1 cellular context compared by ENCODE assay signal in the genomic region with DNA sequence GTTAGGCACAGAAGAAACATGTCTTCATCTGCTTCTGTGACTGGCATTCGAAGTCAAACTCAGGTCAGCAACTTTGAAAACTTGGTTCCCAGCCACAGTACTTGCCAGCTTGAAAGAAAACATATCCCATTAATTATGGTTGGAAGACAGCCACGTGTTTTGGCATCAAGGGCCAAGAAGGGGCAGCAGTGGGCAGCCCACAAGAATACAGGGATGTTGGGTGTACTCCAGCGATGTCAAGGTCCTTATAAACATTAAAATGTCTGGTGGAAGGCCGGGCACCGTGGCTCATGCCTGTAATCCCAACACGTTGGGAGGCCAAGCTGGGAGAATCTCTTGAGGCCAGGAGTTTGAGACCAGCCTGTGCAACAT.
TF ChIP-seq lines count a peak whose summit lies in the region.

No MANE protein-coding gene starts in this region.

TF ChIP-seq in SK-N-SH treated with all-trans-retinoic acid at 6 μM for 48 hours, 23 proteins besides CTCF, POLR2A, EP300 and RAD21 (continued from another document):
- TF ChIP-seq, protein P1, sequence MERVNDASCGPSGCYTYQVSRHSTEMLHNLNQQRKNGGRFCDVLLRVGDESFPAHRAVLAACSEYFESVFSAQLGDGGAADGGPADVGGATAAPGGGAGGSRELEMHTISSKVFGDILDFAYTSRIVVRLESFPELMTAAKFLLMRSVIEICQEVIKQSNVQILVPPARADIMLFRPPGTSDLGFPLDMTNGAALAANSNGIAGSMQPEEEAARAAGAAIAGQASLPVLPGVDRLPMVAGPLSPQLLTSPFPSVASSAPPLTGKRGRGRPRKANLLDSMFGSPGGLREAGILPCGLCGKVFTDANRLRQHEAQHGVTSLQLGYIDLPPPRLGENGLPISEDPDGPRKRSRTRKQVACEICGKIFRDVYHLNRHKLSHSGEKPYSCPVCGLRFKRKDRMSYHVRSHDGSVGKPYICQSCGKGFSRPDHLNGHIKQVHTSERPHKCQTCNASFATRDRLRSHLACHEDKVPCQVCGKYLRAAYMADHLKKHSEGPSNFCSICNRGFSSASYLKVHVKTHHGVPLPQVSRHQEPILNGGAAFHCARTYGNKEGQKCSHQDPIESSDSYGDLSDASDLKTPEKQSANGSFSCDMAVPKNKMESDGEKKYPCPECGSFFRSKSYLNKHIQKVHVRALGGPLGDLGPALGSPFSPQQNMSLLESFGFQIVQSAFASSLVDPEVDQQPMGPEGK (CRISPR knock-in tag; IDR thresholded peaks at IDR 0.05; ENCODE audit: borderline replicate concordance), result no peak
- TF ChIP-seq SNAI2 (CRISPR knock-in tag; IDR thresholded peaks at IDR 0.05) (no peak), ZC3H10 (CRISPR knock-in tag; IDR thresholded peaks at IDR 0.05) (no peak), ZNF565 (CRISPR knock-in tag; conservative IDR thresholded peaks at IDR 0.05; ENCODE audit: low read depth) (no peak), BACH2 (CRISPR knock-in tag; IDR thresholded peaks at IDR 0.05; ENCODE audit: borderline replicate concordance) (no peak), ZFP3 (CRISPR knock-in tag; IDR thresholded peaks at IDR 0.05) (no peak)
TF ChIP-seq in SK-N-SH treated with all-trans-retinoic acid at 6 μM for 48 hours: peak in this region for 0.
